ENCODE assay signal across 8 cellular contexts in the genomic region with DNA sequence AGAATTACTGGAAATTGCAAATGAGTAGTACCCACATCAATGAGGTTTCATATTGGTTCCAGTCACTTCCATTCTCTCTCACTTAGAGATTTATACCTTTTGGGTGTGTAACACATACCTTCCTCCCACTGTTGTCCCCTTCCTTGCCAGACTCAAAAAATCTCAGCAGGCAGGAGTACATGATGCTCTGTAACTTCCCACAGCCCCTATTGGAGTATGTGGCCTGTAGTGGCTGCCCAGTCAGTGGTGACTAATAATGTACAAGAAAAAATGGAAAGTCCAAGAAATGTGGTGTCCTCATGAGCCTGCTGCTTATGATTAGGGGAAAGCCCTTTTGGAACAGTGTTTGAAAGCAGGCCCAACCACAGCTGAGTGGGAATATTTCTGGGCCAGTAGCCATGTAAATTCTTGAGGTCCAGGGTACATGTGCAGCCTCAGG.
DNase-seq lines count a peak whose midpoint lies in the region; ATAC-seq, FAIRE-seq and TF ChIP-seq lines count a peak whose summit lies in the region.
"Had no signal": no experiment of that assay in that cellular context is flagged by ENCODE, and none has a peak within 500 bp of the region (broad histone marks: within the 10 kb centered on the region; RNA-seq: fewer than 3 reads in every experiment).

No MANE protein-coding gene starts in this region.

- H3K27me3 ChIP-seq in IMR-90 (ENCODE audit: control insufficient read depth, insufficient read depth, low read length) (no peaks in the 10 kb centered on the region), psoas muscle (ENCODE audit: insufficient read depth in 3 of 3, low read length in 2 of 3) (no peaks in the 10 kb centered on the region)
- H3K27me3 ChIP-seq: tibial nerve had no signal

- no peak overlapping the region for H3K18ac ChIP-seq in IMR-90 (ENCODE audit: low read depth, low read length)

- DNase-seq in GM04503 (ENCODE audit: low read depth) (peak; percentile 95), IMR-90 (peak; percentile 99), dermis blood vessel endothelial cell (peak; percentile 26), psoas muscle (no peak), NOMO-1 treated with DMSO at 0.1 percent for 48 hours (lab: John Stamatoyannopoulos, UW; ENCODE audit: unreplicated experiment) (no peak), kidney (no peak), cerebellar cortex (ENCODE audit: low spot score) (no peak)

- dilution Hi-C loops in IMR-90 (cut with HindIII; ENCODE audit: low sequenced_read_pairs, unreplicated experiment) = no loop called here

- H2BK20ac ChIP-seq in IMR-90 (ENCODE audit: low read depth, low read length) = no peak overlapping the region

- CTCF ChIA-PET in IMR-90 (lab: Yijun Ruan, JAX) = interaction anchor here (1.0 kb wide), 1 partner anchor 98 kb away, joined by 3 read pairs; no protein-coding TSS in a partner anchor

- no peak for FAIRE-seq in kidney (lab: Jason Lieb, UNC)

- ATAC-seq in IMR-90 (ENCODE audit: low read depth) (peak; percentile 96), psoas muscle (peak; percentile 27 to 66 (median 47))

- H2BK5ac ChIP-seq in IMR-90 (ENCODE audit: low read depth, low read length, poor library complexity, severe bottlenecking) = peak overlapping the region; percentile 51

- no peak overlapping the region for H3K27ac ChIP-seq in IMR-90 (ENCODE audit: insufficient read depth, low read length)
- H3K27ac ChIP-seq in psoas muscle = no peak overlapping the region
- no peak overlapping the region for H3K27ac ChIP-seq in kidney (ENCODE audit: low read depth in 2 of 2, low read length in 2 of 2)

- TF ChIP-seq POLR2A in IMR-90 (IDR thresholded peaks at IDR 0.05; ENCODE audit: low read depth, low read length) = no peak

- peaks cover 41% of the 10 kb centered on the region for H3K9me1 ChIP-seq in IMR-90 (ENCODE audit: insufficient read depth, low read length)

- H2AK9ac ChIP-seq in IMR-90 (replicated peaks; ENCODE audit: low read depth, low read length, poor library complexity) = no peak overlapping the region

- H3K14ac ChIP-seq in IMR-90 (replicated peaks; ENCODE audit: low read depth, low read length) = no peak overlapping the region

- H3K9me3 ChIP-seq in IMR-90 (ENCODE audit: control insufficient read depth, insufficient read depth, low read length) = no peaks in the 10 kb centered on the region
- no peaks in the 10 kb centered on the region for H3K9me3 ChIP-seq in psoas muscle
- H3K9me3 ChIP-seq in kidney (ENCODE audit: control insufficient read depth in 1 of 2, low read length in 2 of 2) = no peaks in the 10 kb centered on the region

- in situ Hi-C loops in IMR-90 (cut with MboI; ENCODE audit: low sequenced_read_pairs) = no loop called here

- H4K20me1 ChIP-seq in IMR-90 (ENCODE audit: insufficient read depth, low read length) = peaks cover 53% of the 10 kb centered on the region

- H3K23ac ChIP-seq in IMR-90 (ENCODE audit: low read depth, low read length) = no peak overlapping the region

- no peak overlapping the region for H3K56ac ChIP-seq in IMR-90 (ENCODE audit: extremely low read depth, insufficient read depth, low read length)

- intact Hi-C loops in IMR-90 (cut with micrococcal nuclease) (no loop called here), psoas muscle (cut with DNase I) (no loop called here), kidney (cut with DNase I) (no loop called here)

- H2AK5ac ChIP-seq in IMR-90 (ENCODE audit: low read depth, low read length) = 0 out of 2 replicates have a peak overlapping the region, but pooled peaks have one; percentile 26

- no peak overlapping the region for H2BK120ac ChIP-seq in IMR-90 (ENCODE audit: low read depth, low read length)

- H2BK15ac ChIP-seq in IMR-90 (ENCODE audit: low read depth, low read length) = no peak overlapping the region

- peaks cover 33 to 68% of the 10 kb centered on the region in 2 experiments for H3K79me1 ChIP-seq in IMR-90 (ENCODE audit: low read depth in 1 of 2, low read length in 2 of 2)

- no peak overlapping the region for H4K8ac ChIP-seq in IMR-90 (ENCODE audit: low read depth in 2 of 2, low read length in 2 of 2)

- H3K4me3 ChIP-seq in IMR-90 (ENCODE audit: insufficient read depth, low read depth, low read length) (no peak overlapping the region), psoas muscle (no peak overlapping the region), kidney (ENCODE audit: low read length in 2 of 2) (no peak overlapping the region)
- H3K4me3 ChIP-seq: tibial nerve had no signal

- no peak overlapping the region for H4K5ac ChIP-seq in IMR-90 (ENCODE audit: low read depth, low read length)

- POLR2A ChIA-PET in IMR-90 (lab: Charles Lee; ENCODE audit: unreplicated experiment) = interaction anchor here (0.6 kb wide), 1 partner anchor 18 kb away, joined by 3 read pairs; no protein-coding TSS in a partner anchor

- TF ChIP-seq CTCF in IMR-90 (conservative IDR thresholded peaks at IDR 0.05; ENCODE audit: low read depth, low read length) (no peak), psoas muscle (IDR thresholded peaks at IDR 0.05) (no peak), kidney (IDR thresholded peaks at IDR 0.05; ENCODE audit: borderline replicate concordance, extremely low read depth, insufficient read depth) (no peak)

- H3K36me3 ChIP-seq in IMR-90 (ENCODE audit: control insufficient read depth, insufficient read depth, low read length) (peaks cover 3% of the 10 kb centered on the region; the same call in 1 of the 2 replicates), psoas muscle (ENCODE audit: insufficient read depth in 1 of 2, low read depth in 1 of 2) (no peaks in the 10 kb centered on the region), kidney (ENCODE audit: control insufficient read depth in 1 of 2, insufficient read depth in 2 of 2, low read length in 2 of 2) (no peaks in the 10 kb centered on the region)

- no peak overlapping the region for H4K91ac ChIP-seq in IMR-90 (ENCODE audit: insufficient read depth, low read depth, low read length)

- no peak overlapping the region for H3K9ac ChIP-seq in IMR-90 (ENCODE audit: low read depth, low read length)
- H3K9ac ChIP-seq in kidney (ENCODE audit: low read length in 2 of 2) = no peak overlapping the region

- no peak overlapping the region for H2AFZ ChIP-seq in IMR-90 (replicated peaks; ENCODE audit: low read length, poor library complexity)

- 0 out of 2 replicates have a peak, but pooled peaks have one; percentile 2 for TF ChIP-seq RAD21 in IMR-90 (IDR thresholded peaks at IDR 0.05; ENCODE audit: low read length)

- no peak overlapping the region for H3K4me2 ChIP-seq in IMR-90 (ENCODE audit: low read depth, low read length)

- H3K4me1 ChIP-seq in IMR-90 (ENCODE audit: control insufficient read depth, insufficient read depth, low read length) = peaks cover 9% of the 10 kb centered on the region
- H3K4me1 ChIP-seq in psoas muscle = peaks cover 5% of the 10 kb centered on the region
- H3K4me1 ChIP-seq in kidney (ENCODE audit: control insufficient read depth in 1 of 2, insufficient read depth in 1 of 2, low read depth in 1 of 2, low read length in 2 of 2) = peaks cover 6 to 9% of the 10 kb centered on the region in 2 donors

- no TSS peak for BruUV-seq in IMR-90 (replicated peaks; lab: Mats Ljungman, UMichigan)

- H3K4ac ChIP-seq in IMR-90 (ENCODE audit: low read depth, low read length) = no peak overlapping the region

TF ChIP-seq in IMR-90, 13 proteins besides CTCF, POLR2A, EP300 and RAD21:
- peak; percentile 25; the same call in 1 of the 2 replicates for TF ChIP-seq CEBPB (IDR thresholded peaks at IDR 0.05; ENCODE audit: low read depth, low read length)
- peak; percentile 40; the same call in 1 of the 2 replicates for TF ChIP-seq MAZ (IDR thresholded peaks at IDR 0.05; ENCODE audit: borderline replicate concordance, low read depth, low read length)
- no peak for TF ChIP-seq MAFK (IDR thresholded peaks at IDR 0.05; ENCODE audit: low read depth, low read length)
- TF ChIP-seq FOS (IDR thresholded peaks at IDR 0.05; ENCODE audit: low read depth, low read length) = peak; percentile 76
- TF ChIP-seq, protein P1, sequence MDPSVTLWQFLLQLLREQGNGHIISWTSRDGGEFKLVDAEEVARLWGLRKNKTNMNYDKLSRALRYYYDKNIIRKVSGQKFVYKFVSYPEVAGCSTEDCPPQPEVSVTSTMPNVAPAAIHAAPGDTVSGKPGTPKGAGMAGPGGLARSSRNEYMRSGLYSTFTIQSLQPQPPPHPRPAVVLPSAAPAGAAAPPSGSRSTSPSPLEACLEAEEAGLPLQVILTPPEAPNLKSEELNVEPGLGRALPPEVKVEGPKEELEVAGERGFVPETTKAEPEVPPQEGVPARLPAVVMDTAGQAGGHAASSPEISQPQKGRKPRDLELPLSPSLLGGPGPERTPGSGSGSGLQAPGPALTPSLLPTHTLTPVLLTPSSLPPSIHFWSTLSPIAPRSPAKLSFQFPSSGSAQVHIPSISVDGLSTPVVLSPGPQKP (IDR thresholded peaks at IDR 0.05; ENCODE audit: borderline replicate concordance, low read depth, low read length) = no peak
- TF ChIP-seq, protein P2, sequence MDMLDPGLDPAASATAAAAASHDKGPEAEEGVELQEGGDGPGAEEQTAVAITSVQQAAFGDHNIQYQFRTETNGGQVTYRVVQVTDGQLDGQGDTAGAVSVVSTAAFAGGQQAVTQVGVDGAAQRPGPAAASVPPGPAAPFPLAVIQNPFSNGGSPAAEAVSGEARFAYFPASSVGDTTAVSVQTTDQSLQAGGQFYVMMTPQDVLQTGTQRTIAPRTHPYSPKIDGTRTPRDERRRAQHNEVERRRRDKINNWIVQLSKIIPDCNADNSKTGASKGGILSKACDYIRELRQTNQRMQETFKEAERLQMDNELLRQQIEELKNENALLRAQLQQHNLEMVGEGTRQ (IDR thresholded peaks at IDR 0.05; ENCODE audit: low read depth, low read length) = no peak
- peak; percentile 74 for TF ChIP-seq MXI1 (IDR thresholded peaks at IDR 0.05; ENCODE audit: borderline replicate concordance, low read depth, low read length)
- peak; percentile 48 for TF ChIP-seq RCOR1 (IDR thresholded peaks at IDR 0.05; ENCODE audit: insufficient replicate concordance, low read length)
- TF ChIP-seq BHLHE40 (IDR thresholded peaks at IDR 0.05; ENCODE audit: low read depth, low read length) = peak; percentile 15; the same call in 1 of the 2 replicates

Comparison
In these comparisons a context has a peak if more than half of its experiments do, and no peak if none do; other contexts are left out.
1. DNase-seq: peak in GM04503 (single experiment), IMR-90 (single experiment) and dermis blood vessel endothelial cell (single experiment); none in psoas muscle (0 of 2), NOMO-1 treated with DMSO at 0.1 percent for 48 hours (single experiment), kidney (single experiment) and cerebellar cortex (single experiment).